ENCODE assay signal across 1 cellular context in the genomic region with DNA sequence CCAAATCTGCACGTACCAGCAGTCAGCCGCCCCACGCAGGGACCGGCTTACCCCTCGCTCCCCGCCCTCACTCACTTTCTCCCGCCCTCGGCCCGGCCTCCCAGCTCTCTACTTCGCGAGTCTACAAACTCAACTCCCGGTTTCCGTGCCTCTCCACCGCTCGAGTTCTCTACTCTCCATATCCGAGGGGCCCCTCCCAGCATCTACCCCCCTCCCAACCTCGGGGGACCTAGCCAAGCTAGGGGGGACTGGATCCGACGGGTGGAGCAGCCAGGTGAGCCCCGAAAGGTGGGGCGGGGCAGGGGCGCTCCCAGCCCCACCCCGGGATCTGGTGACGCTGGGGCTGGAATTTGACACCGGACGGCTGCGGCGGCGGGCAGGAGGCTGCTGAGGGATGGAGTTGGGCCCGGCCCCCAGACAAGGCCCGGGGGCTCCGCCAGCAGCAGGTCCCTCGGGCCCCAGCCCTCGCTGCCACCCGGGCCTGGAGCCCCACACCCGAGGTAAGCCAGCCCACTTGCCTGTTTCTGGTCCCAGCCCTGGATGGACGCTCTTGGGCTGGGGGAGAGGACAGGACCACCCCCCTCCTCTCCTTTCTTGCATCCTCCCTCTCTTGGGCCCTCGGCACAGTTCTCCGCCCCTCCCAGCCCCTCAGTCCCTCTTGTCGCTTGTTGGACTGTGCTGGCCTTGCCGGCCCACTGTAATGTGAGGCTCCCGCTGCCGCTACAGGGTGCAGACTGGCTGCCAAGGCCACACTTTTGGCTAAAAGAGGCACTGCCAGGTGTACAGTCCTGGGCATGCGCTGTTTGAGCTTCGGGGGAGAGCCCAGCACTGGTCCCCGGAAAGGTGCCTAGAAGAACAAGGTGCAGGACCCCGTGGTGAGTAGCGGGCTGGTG.
A peak's percentile ranks its signal among the peaks of the same experiment; 100 is the strongest.
TF ChIP-seq lines count a peak whose summit lies in the region.

A gene with protein sequence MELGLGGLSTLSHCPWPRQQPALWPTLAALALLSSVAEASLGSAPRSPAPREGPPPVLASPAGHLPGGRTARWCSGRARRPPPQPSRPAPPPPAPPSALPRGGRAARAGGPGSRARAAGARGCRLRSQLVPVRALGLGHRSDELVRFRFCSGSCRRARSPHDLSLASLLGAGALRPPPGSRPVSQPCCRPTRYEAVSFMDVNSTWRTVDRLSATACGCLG (plus strand): TSS at position 416 of the 893 bp plus-strand sequence. CDS start 1,856 bp downstream, outside the sequence.

TF ChIP-seq in HEK293, 187 proteins besides CTCF, POLR2A, EP300 and RAD21 (continued from another document):
- TF ChIP-seq, protein P1, sequence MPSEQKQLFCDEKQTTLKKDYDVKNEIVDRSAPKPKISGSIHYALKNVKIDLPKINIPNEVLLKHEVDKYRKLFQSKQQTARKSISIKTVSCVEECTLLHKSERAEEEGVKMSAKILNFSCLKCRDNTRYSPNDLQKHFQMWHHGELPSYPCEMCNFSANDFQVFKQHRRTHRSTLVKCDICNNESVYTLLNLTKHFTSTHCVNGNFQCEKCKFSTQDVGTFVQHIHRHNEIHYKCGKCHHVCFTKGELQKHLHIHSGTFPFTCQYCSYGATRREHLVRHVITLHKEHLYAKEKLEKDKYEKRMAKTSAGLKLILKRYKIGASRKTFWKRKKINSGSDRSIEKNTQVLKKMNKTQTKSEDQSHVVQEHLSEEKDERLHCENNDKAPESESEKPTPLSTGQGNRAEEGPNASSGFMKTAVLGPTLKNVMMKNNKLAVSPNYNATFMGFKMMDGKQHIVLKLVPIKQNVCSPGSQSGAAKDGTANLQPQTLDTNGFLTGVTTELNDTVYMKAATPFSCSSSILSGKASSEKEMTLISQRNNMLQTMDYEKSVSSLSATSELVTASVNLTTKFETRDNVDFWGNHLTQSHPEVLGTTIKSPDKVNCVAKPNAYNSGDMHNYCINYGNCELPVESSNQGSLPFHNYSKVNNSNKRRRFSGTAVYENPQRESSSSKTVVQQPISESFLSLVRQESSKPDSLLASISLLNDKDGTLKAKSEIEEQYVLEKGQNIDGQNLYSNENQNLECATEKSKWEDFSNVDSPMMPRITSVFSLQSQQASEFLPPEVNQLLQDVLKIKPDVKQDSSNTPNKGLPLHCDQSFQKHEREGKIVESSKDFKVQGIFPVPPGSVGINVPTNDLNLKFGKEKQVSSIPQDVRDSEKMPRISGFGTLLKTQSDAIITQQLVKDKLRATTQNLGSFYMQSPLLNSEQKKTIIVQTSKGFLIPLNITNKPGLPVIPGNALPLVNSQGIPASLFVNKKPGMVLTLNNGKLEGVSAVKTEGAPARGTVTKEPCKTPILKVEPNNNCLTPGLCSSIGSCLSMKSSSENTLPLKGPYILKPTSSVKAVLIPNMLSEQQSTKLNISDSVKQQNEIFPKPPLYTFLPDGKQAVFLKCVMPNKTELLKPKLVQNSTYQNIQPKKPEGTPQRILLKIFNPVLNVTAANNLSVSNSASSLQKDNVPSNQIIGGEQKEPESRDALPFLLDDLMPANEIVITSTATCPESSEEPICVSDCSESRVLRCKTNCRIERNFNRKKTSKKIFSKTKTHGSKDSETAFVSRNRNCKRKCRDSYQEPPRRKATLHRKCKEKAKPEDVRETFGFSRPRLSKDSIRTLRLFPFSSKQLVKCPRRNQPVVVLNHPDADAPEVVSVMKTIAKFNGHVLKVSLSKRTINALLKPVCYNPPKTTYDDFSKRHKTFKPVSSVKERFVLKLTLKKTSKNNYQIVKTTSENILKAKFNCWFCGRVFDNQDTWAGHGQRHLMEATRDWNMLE (tag by site-specific recombination; conservative IDR thresholded peaks at IDR 0.05; ENCODE audit: low read depth), result no peak
- TF ChIP-seq ZNF248 (tag by site-specific recombination; IDR thresholded peaks at IDR 0.05) (no peak), ZSCAN23 (tag by site-specific recombination; IDR thresholded peaks at IDR 0.05) (no peak), OSR2 (tag by site-specific recombination; IDR thresholded peaks at IDR 0.05) (no peak; the same call in 1 of the 2 replicates), ZNF621 (tag by site-specific recombination; IDR thresholded peaks at IDR 0.05) (no peak), ZNF76 (tag by site-specific recombination; IDR thresholded peaks at IDR 0.05; ENCODE audit: borderline replicate concordance, low read depth) (no peak), ZEB2 (tag by site-specific recombination; IDR thresholded peaks at IDR 0.05) (peak; percentile 77), WT1 (tag by site-specific recombination; IDR thresholded peaks at IDR 0.05) (peak; percentile 46), ZBTB48 (tag by site-specific recombination; IDR thresholded peaks at IDR 0.05) (no peak), ZBTB17 (tag by site-specific recombination; IDR thresholded peaks at IDR 0.05) (peak; percentile 76), ZNF37A (tag by site-specific recombination; IDR thresholded peaks at IDR 0.05) (no peak)
- TF ChIP-seq, protein P2, sequence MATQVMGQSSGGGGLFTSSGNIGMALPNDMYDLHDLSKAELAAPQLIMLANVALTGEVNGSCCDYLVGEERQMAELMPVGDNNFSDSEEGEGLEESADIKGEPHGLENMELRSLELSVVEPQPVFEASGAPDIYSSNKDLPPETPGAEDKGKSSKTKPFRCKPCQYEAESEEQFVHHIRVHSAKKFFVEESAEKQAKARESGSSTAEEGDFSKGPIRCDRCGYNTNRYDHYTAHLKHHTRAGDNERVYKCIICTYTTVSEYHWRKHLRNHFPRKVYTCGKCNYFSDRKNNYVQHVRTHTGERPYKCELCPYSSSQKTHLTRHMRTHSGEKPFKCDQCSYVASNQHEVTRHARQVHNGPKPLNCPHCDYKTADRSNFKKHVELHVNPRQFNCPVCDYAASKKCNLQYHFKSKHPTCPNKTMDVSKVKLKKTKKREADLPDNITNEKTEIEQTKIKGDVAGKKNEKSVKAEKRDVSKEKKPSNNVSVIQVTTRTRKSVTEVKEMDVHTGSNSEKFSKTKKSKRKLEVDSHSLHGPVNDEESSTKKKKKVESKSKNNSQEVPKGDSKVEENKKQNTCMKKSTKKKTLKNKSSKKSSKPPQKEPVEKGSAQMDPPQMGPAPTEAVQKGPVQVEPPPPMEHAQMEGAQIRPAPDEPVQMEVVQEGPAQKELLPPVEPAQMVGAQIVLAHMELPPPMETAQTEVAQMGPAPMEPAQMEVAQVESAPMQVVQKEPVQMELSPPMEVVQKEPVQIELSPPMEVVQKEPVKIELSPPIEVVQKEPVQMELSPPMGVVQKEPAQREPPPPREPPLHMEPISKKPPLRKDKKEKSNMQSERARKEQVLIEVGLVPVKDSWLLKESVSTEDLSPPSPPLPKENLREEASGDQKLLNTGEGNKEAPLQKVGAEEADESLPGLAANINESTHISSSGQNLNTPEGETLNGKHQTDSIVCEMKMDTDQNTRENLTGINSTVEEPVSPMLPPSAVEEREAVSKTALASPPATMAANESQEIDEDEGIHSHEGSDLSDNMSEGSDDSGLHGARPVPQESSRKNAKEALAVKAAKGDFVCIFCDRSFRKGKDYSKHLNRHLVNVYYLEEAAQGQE (tag by site-specific recombination; IDR thresholded peaks at IDR 0.05), result no peak
TF ChIP-seq in HEK293: peak in this region for 41.
